13 cellular contexts compared by ENCODE assay signal in the genomic region with DNA sequence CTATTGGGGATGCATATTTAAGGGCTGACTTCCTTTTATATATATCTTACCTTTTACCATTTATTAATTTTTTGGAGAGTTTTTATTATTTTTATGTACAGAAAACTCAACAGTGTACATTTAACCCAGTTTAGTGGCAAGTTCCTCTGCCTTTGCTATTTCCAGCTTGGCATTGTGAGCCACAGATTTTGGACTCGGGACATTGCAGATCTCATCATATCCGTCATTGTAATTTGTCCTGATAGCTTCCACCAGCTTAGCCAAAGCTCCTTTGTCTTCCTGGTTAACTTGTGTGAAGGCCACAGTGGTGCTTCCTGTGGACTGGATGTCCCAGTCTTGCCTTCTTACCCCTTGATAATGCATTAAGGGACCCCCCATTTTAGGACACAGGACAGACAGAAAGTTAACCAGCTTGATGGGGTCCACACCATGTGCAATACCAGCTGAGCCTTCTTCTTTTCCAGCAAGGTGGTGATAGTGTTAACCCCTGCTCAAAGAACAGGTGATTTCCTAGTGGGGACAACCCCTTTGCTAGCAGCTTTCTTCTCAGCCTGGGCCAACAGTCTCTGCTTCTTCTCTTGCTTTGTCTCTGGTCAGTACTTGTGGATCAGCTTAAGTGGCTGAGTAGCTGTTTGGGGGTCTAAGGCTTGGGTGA. TPM values are rescaled to one million over a fixed set of nuclear protein-coding genes. Genes with fewer than 3 reads are reported as not detected.
"Had no signal": no experiment of that assay in that cellular context is flagged by ENCODE, and none has a peak within 500 bp of the region (broad histone marks: within the 10 kb centered on the region; RNA-seq: fewer than 3 reads in every experiment).

No MANE protein-coding gene starts in this region.

RNA-seq across cellular contexts. Expression of a gene that starts 2.3 kb away (rescaled TPM):
- total RNA-seq: ascending aorta, K562, M059J, PC-3, SK-MEL-5, T-helper 17 cell had no signal

RNA-seq across cellular contexts. Expression of a gene that starts 34.9 kb away (rescaled TPM):
- total RNA-seq: activated CD4-positive, alpha-beta T cell treated with anti-CD3 and anti-CD28 coated beads, Interleukin-2, amount 10 ng/mL, durations not matched to agents 7 days and 5 days; activated T-helper 17 cell treated with anti-CD3 and anti-CD28 coated beads, Interleukin-2, amount 50 U/mL, for 72 hours; ascending aorta; cardiac septum; chondrocyte; K562; PC-3; Right ventricle myocardium inferior; SK-MEL-5; T-helper 17 cell; WTC11 had no signal
- polyA plus RNA-seq: adipose tissue, K562 had no signal
